Comparison of ENCODE assay signal across 8 cellular contexts in genomic region chr2:121649652-121650553, GRCh38. TPM values are rescaled to one million over a fixed set of nuclear protein-coding genes. Genes with fewer than 3 reads are reported as not detected.
DNase-seq lines count a peak whose midpoint lies in the region; ATAC-seq and TF ChIP-seq lines count a peak whose summit lies in the region.

No MANE protein-coding gene starts in this region.

- no peak for TF ChIP-seq CTCF in PC-9 (conservative IDR thresholded peaks at IDR 0.05)
- TF ChIP-seq CTCF in esophagus squamous epithelium (IDR thresholded peaks at IDR 0.05) = peak in 1 of 6 experiments; percentile 20

- H3K9me3 Mint-ChIP-seq in activated T-cell treated with anti-CD3 and anti-CD28 coated beads, Interleukin-2, amount 50 U/mL, for 4 hours = no peaks in the 10 kb centered on the region

- peaks cover 63% of the 10 kb centered on the region for H3K4me1 Mint-ChIP-seq in activated T-cell treated with anti-CD3 and anti-CD28 coated beads, Interleukin-2, amount 50 U/mL, for 4 hours (ENCODE audit: low read depth)

- H3K4me3 ChIP-seq in PC-9 = peak overlapping the region; percentile 69
- H3K4me3 ChIP-seq in esophagus squamous epithelium = peak overlapping the region; percentile 73 to 95 (median 81)

- peak overlapping the region; percentile 81 for H3K27ac ChIP-seq in PC-9
- peak overlapping the region; percentile 97 to 99 (median 98) for H3K27ac ChIP-seq in esophagus squamous epithelium

- H3K36me3 Mint-ChIP-seq in activated T-cell treated with anti-CD3 and anti-CD28 coated beads, Interleukin-2, amount 50 U/mL, for 4 hours (ENCODE audit: insufficient read depth) = peaks cover 11% of the 10 kb centered on the region

- H3K27me3 ChIP-seq in PC-9 (ENCODE audit: insufficient read depth, low read depth) (no peaks in the 10 kb centered on the region), esophagus squamous epithelium (no peaks in the 10 kb centered on the region)

- H3K9me2 ChIP-seq in PC-9 (ENCODE audit: insufficient read depth) = no peaks in the 10 kb centered on the region

- H3K4me1 ChIP-seq in PC-9 (replicated peaks; ENCODE audit: insufficient read depth) (peaks cover 23% of the 10 kb centered on the region), esophagus squamous epithelium (peaks cover 7 to 52% (median 22%) of the 10 kb centered on the region in 3 donors)

- peak overlapping the region; percentile 93 for H3K4me2 ChIP-seq in PC-9

- POLR2A ChIA-PET in PC-9 (lab: Charles Lee; ENCODE audit: unreplicated experiment) = interaction anchor here (0.5 to 1.0 kb wide), 5 partner anchors 111 to 520 kb away, joined by 4 to 21 read pairs (median 5); partner anchors contain the start of gene RNU4ATAC

- H3K36me3 ChIP-seq in PC-9 (ENCODE audit: low read depth) (no peaks in the 10 kb centered on the region), esophagus squamous epithelium (no peaks in the 10 kb centered on the region)

- H3K4me3 Mint-ChIP-seq in activated T-cell treated with anti-CD3 and anti-CD28 coated beads, Interleukin-2, amount 50 U/mL, for 4 hours = peak overlapping the region; percentile 97

- peaks cover 10% of the 10 kb centered on the region; the same call in 1 of the 2 replicates for H4K20me1 ChIP-seq in PC-9 (ENCODE audit: insufficient read depth)

- peak; percentile 42 for ATAC-seq in GM21717 (IDR thresholded peaks at IDR 0.05; ENCODE audit: unreplicated experiment)
- peak; percentile 46 to 54 for ATAC-seq in activated T-cell treated with anti-CD3 and anti-CD28 coated beads, Interleukin-2, amount 50 U/mL, for 4 hours

- BruUV-seq in PC-9 (replicated peaks; lab: Mats Ljungman, UMichigan) = TSS peak; percentile 66

- DNase-seq in DMS153 treated with DMSO at 0.1 percent for 48 hours (lab: John Stamatoyannopoulos, UW; ENCODE audit: unreplicated experiment) (peak; percentile 63), KBM-7 (peak; percentile 95), PC-9 (peak; percentile 76 to 78), esophagus squamous epithelium (lab: John Stamatoyannopoulos, UW) (peak; percentile 35), myocyte (ENCODE audit: low read depth) (peak; percentile 95)
- peak; percentile 74 for DNase-seq in activated T-cell treated with anti-CD3 and anti-CD28 coated beads, Interleukin-2, amount 50 U/mL, for 4 hours
- peak; percentile 71 to 72 for DNase-seq in stimulated activated CD8-positive, alpha-beta memory T cell treated with anti-CD3 and anti-CD28 coated beads, Interleukin-7, amount 100 ng/mL, for 4 hours (ENCODE audit: low read depth in 2 of 2)

- peaks cover 8% of the 10 kb centered on the region; the same call in 1 of the 2 replicates for H3F3A ChIP-seq in PC-9 (ENCODE audit: insufficient read depth, low read depth)

- in situ Hi-C loops in KBM-7 (cut with MboI; ENCODE audit: low pct_unique_long_range_greater_than_20kb, low sequenced_read_pairs) = no loop called here

- 0 to 1% methylated on average over 23 to 46 of the region's 51 CpGs for WGBS in esophagus squamous epithelium, 2 donors

- H3K9me3 ChIP-seq in PC-9 (ENCODE audit: insufficient read depth, low read depth) (no peaks in the 10 kb centered on the region), esophagus squamous epithelium (no peaks in the 10 kb centered on the region)

- H2AFZ ChIP-seq in PC-9 = peak overlapping the region; percentile 97

- intact Hi-C loops in PC-9 (cut with micrococcal nuclease; ENCODE audit: unreplicated experiment) = loop anchor here (1.0 to 10.0 kb wide), 3 partner anchors 47 to 245 kb away; no protein-coding TSS in a partner anchor
- intact Hi-C loops in esophagus squamous epithelium (cut with DNase I) = no loop called here

- CTCF ChIA-PET in PC-9 (lab: Charles Lee) = interaction anchor here (0.5 to 0.7 kb wide), 5 partner anchors 58 to 954 kb away, joined by 3 to 17 read pairs (median 6); no protein-coding TSS in a partner anchor

- H3K79me2 ChIP-seq in PC-9 (ENCODE audit: low read depth) = peaks cover 69% of the 10 kb centered on the region

- no peaks in the 10 kb centered on the region for H3K27me3 Mint-ChIP-seq in activated T-cell treated with anti-CD3 and anti-CD28 coated beads, Interleukin-2, amount 50 U/mL, for 4 hours (ENCODE audit: low read depth)

- no peak for TF ChIP-seq POLR2A in esophagus squamous epithelium (IDR thresholded peaks at IDR 0.05)

RNA-seq across cellular contexts. Expression of gene CLASP1, which starts 0.6 kb away (rescaled TPM):
- total RNA-seq in PC-9 (2021) (61.8 and 83.5 TPM in 2 replicates), esophagus squamous epithelium (10 to 100 TPM; 28.9 to 58.0 (median 41.9) TPM), myocyte (42.4 and 43.9 TPM in 2 replicates)
- total RNA-seq in activated T-cell treated with anti-CD3 and anti-CD28 coated beads, Interleukin-2, amount 50 U/mL, for 4 hours = 10 to 100 TPM; 48.3 to 68.2 (median 63.2) TPM
- 21.5 TPM for polyA plus RNA-seq in myocyte (2012)

Comparison
In these comparisons a context has a peak if more than half of its experiments do, and no peak if none do; other contexts are left out.
1. Peak in every context shown above with its lines: DNase-seq, ATAC-seq, H3K4me3 ChIP-seq and H3K27ac ChIP-seq.
2. DNase-seq: peak in every context shown above with its lines; median percentile 95 in KBM-7; 95 in myocyte; 77 in PC-9; 74 in activated T-cell treated with anti-CD3 and anti-CD28 coated beads, Interleukin-2, amount 50 U/mL, for 4 hours; 72 in stimulated activated CD8-positive, alpha-beta memory T cell treated with anti-CD3 and anti-CD28 coated beads, Interleukin-7, amount 100 ng/mL, for 4 hours; 63 in DMS153 treated with DMSO at 0.1 percent for 48 hours; 35 in esophagus squamous epithelium.